Comparison of ENCODE assay signal across 1 cellular context in genomic region chr6:33391278-33392167, GRCh38.
TF ChIP-seq lines count a peak whose summit lies in the region.

Gene KIFC1 (plus strand): TSS chr6:33391823. CDS start chr6:33391986, 163 bp downstream.

TF ChIP-seq in HepG2, 621 proteins besides CTCF, POLR2A, EP300 and RAD21 (continued from another document and continues in another):
- TF ChIP-seq PRDM10 (CRISPR knock-in tag; IDR thresholded peaks at IDR 0.05; ENCODE audit: low read depth) (peak; percentile 81), ZBTB46 (CRISPR knock-in tag; IDR thresholded peaks at IDR 0.05; ENCODE audit: borderline replicate concordance) (no peak), NR2F6 (IDR thresholded peaks at IDR 0.05) (no peak), NR2F6 (CRISPR knock-in tag; IDR thresholded peaks at IDR 0.05) (peak; percentile 65), ZBTB4 (CRISPR knock-in tag; IDR thresholded peaks at IDR 0.05; ENCODE audit: borderline replicate concordance) (peak; percentile 67; the same call in 1 of the 2 replicates), HNRNPLL (IDR thresholded peaks at IDR 0.05; ENCODE audit: low read depth, low read length, poor library complexity, severe bottlenecking) (peak; percentile 99), FLYWCH1 (CRISPR knock-in tag; IDR thresholded peaks at IDR 0.05) (peak; percentile 82; the same call in 1 of the 2 replicates), ZNF335 (CRISPR knock-in tag; IDR thresholded peaks at IDR 0.05) (peak; percentile 86; the same call in 1 of the 2 replicates), ELF3 (CRISPR knock-in tag; IDR thresholded peaks at IDR 0.05) (peak; percentile 82), ZNF484 (CRISPR knock-in tag; IDR thresholded peaks at IDR 0.05; ENCODE audit: borderline replicate concordance, low read depth) (no peak), NFKB2 (CRISPR knock-in tag; IDR thresholded peaks at IDR 0.05; ENCODE audit: borderline replicate concordance) (peak; percentile 69; the same call in 1 of the 2 replicates), MYC (CRISPR knock-in tag; IDR thresholded peaks at IDR 0.05; ENCODE audit: borderline replicate concordance) (peak; percentile 69), POLR2G (IDR thresholded peaks at IDR 0.05; ENCODE audit: low read depth, low read length) (peak; percentile 83), KAT8 (CRISPR knock-in tag; IDR thresholded peaks at IDR 0.05) (peak; percentile 96), SATB2 (CRISPR knock-in tag; IDR thresholded peaks at IDR 0.05) (peak; percentile 72; the same call in 1 of the 2 replicates), KAT2B (IDR thresholded peaks at IDR 0.05; ENCODE audit: borderline replicate concordance, low read depth, low read length) (no peak), PHF8 (CRISPR knock-in tag; IDR thresholded peaks at IDR 0.05) (peak; percentile 59), ZNF713 (CRISPR knock-in tag; IDR thresholded peaks at IDR 0.05) (0 out of 2 replicates have a peak, but pooled peaks have one; percentile 55), KLF15 (CRISPR knock-in tag; IDR thresholded peaks at IDR 0.05; ENCODE audit: borderline replicate concordance) (no peak), AHDC1 (CRISPR knock-in tag; IDR thresholded peaks at IDR 0.05; ENCODE audit: borderline replicate concordance) (peak; percentile 76), ZFY (CRISPR knock-in tag; IDR thresholded peaks at IDR 0.05) (peak; percentile 92), AKAP8 (CRISPR knock-in tag; IDR thresholded peaks at IDR 0.05) (no peak), ZNF10 (CRISPR knock-in tag; IDR thresholded peaks at IDR 0.05; ENCODE audit: borderline replicate concordance, low read depth) (no peak), ONECUT2 (CRISPR knock-in tag; IDR thresholded peaks at IDR 0.05) (no peak), YEATS2 (CRISPR knock-in tag; IDR thresholded peaks at IDR 0.05; ENCODE audit: borderline replicate concordance) (peak; percentile 97; the same call in 1 of the 2 replicates), ELF1 (CRISPR knock-in tag; IDR thresholded peaks at IDR 0.05) (peak; percentile 95), THRA (CRISPR knock-in tag; IDR thresholded peaks at IDR 0.05; ENCODE audit: borderline replicate concordance) (peak; percentile 43), ZNF253 (CRISPR knock-in tag; IDR thresholded peaks at IDR 0.05; ENCODE audit: borderline replicate concordance) (0 out of 2 replicates have a peak, but pooled peaks have one; percentile 51), ZNF615 (CRISPR knock-in tag; IDR thresholded peaks at IDR 0.05; ENCODE audit: borderline replicate concordance) (peak; percentile 71; the same call in 1 of the 2 replicates), RNF2 (conservative IDR thresholded peaks at IDR 0.05; ENCODE audit: low read depth) (peak; percentile 89)
- TF ChIP-seq, protein P1, sequence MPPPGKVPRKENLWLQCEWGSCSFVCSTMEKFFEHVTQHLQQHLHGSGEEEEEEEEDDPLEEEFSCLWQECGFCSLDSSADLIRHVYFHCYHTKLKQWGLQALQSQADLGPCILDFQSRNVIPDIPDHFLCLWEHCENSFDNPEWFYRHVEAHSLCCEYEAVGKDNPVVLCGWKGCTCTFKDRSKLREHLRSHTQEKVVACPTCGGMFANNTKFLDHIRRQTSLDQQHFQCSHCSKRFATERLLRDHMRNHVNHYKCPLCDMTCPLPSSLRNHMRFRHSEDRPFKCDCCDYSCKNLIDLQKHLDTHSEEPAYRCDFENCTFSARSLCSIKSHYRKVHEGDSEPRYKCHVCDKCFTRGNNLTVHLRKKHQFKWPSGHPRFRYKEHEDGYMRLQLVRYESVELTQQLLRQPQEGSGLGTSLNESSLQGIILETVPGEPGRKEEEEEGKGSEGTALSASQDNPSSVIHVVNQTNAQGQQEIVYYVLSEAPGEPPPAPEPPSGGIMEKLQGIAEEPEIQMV (CRISPR knock-in tag; IDR thresholded peaks at IDR 0.05; ENCODE audit: low read depth): peak; percentile 84
- TF ChIP-seq, protein P2, sequence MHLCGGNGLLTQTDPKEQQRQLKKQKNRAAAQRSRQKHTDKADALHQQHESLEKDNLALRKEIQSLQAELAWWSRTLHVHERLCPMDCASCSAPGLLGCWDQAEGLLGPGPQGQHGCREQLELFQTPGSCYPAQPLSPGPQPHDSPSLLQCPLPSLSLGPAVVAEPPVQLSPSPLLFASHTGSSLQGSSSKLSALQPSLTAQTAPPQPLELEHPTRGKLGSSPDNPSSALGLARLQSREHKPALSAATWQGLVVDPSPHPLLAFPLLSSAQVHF (CRISPR knock-in tag; IDR thresholded peaks at IDR 0.05): peak; percentile 93
- TF ChIP-seq, protein P3, sequence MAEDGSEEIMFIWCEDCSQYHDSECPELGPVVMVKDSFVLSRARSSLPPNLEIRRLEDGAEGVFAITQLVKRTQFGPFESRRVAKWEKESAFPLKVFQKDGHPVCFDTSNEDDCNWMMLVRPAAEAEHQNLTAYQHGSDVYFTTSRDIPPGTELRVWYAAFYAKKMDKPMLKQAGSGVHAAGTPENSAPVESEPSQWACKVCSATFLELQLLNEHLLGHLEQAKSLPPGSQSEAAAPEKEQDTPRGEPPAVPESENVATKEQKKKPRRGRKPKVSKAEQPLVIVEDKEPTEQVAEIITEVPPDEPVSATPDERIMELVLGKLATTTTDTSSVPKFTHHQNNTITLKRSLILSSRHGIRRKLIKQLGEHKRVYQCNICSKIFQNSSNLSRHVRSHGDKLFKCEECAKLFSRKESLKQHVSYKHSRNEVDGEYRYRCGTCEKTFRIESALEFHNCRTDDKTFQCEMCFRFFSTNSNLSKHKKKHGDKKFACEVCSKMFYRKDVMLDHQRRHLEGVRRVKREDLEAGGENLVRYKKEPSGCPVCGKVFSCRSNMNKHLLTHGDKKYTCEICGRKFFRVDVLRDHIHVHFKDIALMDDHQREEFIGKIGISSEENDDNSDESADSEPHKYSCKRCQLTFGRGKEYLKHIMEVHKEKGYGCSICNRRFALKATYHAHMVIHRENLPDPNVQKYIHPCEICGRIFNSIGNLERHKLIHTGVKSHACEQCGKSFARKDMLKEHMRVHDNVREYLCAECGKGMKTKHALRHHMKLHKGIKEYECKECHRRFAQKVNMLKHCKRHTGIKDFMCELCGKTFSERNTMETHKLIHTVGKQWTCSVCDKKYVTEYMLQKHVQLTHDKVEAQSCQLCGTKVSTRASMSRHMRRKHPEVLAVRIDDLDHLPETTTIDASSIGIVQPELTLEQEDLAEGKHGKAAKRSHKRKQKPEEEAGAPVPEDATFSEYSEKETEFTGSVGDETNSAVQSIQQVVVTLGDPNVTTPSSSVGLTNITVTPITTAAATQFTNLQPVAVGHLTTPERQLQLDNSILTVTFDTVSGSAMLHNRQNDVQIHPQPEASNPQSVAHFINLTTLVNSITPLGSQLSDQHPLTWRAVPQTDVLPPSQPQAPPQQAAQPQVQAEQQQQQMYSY (CRISPR knock-in tag; IDR thresholded peaks at IDR 0.05): no peak; the same call in 1 of the 2 replicates
